14 cellular contexts compared by ENCODE assay signal in the genomic region with DNA sequence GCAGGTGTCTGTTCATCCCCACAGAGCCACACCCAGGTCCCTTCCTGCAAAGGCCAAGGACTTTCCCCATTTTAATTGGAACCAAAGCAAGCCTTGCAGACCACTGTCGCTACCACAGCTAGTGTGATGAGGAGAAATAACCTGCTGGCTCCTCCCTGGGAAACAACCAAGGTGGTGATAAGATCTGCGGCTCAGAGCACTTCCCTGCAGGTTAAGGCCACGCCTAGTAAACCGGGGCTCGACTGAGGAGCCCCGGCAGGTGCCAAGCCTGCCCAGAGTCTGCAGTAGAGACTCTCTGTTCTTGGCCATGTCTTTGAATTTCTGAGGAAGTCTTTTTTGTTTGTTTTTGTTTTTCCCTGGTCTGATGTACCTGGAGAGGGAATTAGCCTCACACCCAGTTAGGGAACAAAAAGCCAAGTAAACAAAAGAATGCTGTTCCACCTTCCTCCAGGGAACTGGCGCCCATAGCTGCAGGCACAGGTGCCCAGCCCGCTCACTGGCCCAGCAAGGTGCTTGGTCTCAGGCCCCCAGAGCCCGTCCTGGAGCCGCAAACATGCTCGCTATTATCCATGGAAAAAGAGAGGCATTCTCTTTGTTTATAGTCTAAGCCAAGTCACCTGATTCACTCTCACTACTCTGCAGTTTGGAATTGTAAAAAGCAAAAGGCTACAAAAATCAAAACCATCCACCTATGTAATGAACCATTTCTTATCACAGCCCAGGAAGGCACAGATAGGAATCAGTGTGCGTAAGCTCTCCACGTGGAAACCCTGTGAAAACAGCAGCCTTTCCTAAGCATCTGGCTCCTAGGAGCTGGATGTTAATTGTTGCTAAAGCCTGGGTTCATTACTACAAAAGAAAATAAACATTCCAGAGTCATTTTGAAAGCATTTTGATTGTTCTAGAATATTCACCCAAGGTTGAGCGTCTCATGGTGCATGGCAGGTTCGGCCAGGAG. TPM values are rescaled to one million over a fixed set of nuclear protein-coding genes. Genes with fewer than 3 reads are reported as not detected.
A peak's percentile ranks its signal among the peaks of the same experiment; 100 is the strongest.
DNase-seq lines count a peak whose midpoint lies in the region; ATAC-seq and TF ChIP-seq lines count a peak whose summit lies in the region.
"Had no signal": no experiment of that assay in that cellular context is flagged by ENCODE, and none has a peak within 500 bp of the region (broad histone marks: within the 10 kb centered on the region; RNA-seq: fewer than 3 reads in every experiment).

No MANE protein-coding gene starts in this region.

- H3K9me3 Mint-ChIP-seq in activated naive CD8-positive, alpha-beta T cell (ENCODE audit: low read depth) = no peaks in the 10 kb centered on the region
- H3K9me3 Mint-ChIP-seq in activated naive CD8-positive, alpha-beta T cell treated with anti-CD3 and anti-CD28 coated beads, Interleukin-2, amount 50 U/mL, for 24 hours = no peaks in the 10 kb centered on the region
- H3K9me3 Mint-ChIP-seq: activated naive CD4-positive, alpha-beta T cell treated with anti-CD3 and anti-CD28 coated beads, Interleukin-2, amount 50 U/mL, for 72 hours had no signal

- no peaks in the 10 kb centered on the region for H3K36me3 ChIP-seq in suprapubic skin

- WGBS in suprapubic skin = 52% methylated on average over 13 of the region's 15 CpGs

- peaks cover 78% of the 10 kb centered on the region for H3K4me1 ChIP-seq in suprapubic skin

- no peaks in the 10 kb centered on the region for H3K27me3 Mint-ChIP-seq in activated naive CD8-positive, alpha-beta T cell
- H3K27me3 Mint-ChIP-seq in activated naive CD8-positive, alpha-beta T cell treated with anti-CD3 and anti-CD28 coated beads, Interleukin-2, amount 50 U/mL, for 24 hours = peaks cover 6% of the 10 kb centered on the region

- no peak for ATAC-seq in activated naive CD8-positive, alpha-beta T cell treated with anti-CD3 and anti-CD28 coated beads, Interleukin-2, amount 50 U/mL, for 24 hours
- no peak for ATAC-seq in GM18511 (IDR thresholded peaks at IDR 0.05; ENCODE audit: unreplicated experiment)
- no peak for ATAC-seq in GM21515 (IDR thresholded peaks at IDR 0.05; ENCODE audit: unreplicated experiment)
- ATAC-seq: activated naive CD4-positive, alpha-beta T cell treated with anti-CD3 and anti-CD28 coated beads, Interleukin-2, amount 50 U/mL, for 72 hours had no signal

- TF ChIP-seq POLR2A in suprapubic skin (IDR thresholded peaks at IDR 0.05) = no peak

- peak overlapping the region in 39 of 59 donors; percentile 2 to 95 (median 54) for H3K27ac ChIP-seq in dorsolateral prefrontal cortex
- H3K27ac ChIP-seq in suprapubic skin = peak overlapping the region; percentile 5

- H3K9me3 ChIP-seq in suprapubic skin = no peaks in the 10 kb centered on the region

- no peak for DNase-seq in activated naive CD8-positive, alpha-beta T cell treated with anti-CD3 and anti-CD28 coated beads, Interleukin-2, amount 50 U/mL, for 24 hours
- DNase-seq in T-helper 2 cell (peak in 4 of 5 experiments; percentile 35 to 86 (median 62)), dorsolateral prefrontal cortex (no peak), suprapubic skin (ENCODE audit: low spot score in 2 of 2) (no peak), D341Med (ENCODE audit: low spot score) (no peak)
- DNase-seq: HCEC 1CT; NCI-H774; stimulated activated CD8-positive, alpha-beta memory T cell treated with anti-CD3 and anti-CD28 coated beads, Interleukin-4, amount 100 ng/mL, for 48 hours had no signal

- H3K27me3 ChIP-seq in dorsolateral prefrontal cortex (no peaks in the 10 kb centered on the region), suprapubic skin (no peaks in the 10 kb centered on the region)

- intact Hi-C loops in dorsolateral prefrontal cortex (cut with DNase I) = no loop called here

- peak overlapping the region; percentile 18 for H3K4me3 Mint-ChIP-seq in activated naive CD8-positive, alpha-beta T cell
- H3K4me3 Mint-ChIP-seq in activated naive CD8-positive, alpha-beta T cell treated with anti-CD3 and anti-CD28 coated beads, Interleukin-2, amount 50 U/mL, for 24 hours = no peak overlapping the region

- H3K4me1 Mint-ChIP-seq in activated naive CD8-positive, alpha-beta T cell (ENCODE audit: low read depth) = peaks cover 70% of the 10 kb centered on the region
- peaks cover 51% of the 10 kb centered on the region for H3K4me1 Mint-ChIP-seq in activated naive CD8-positive, alpha-beta T cell treated with anti-CD3 and anti-CD28 coated beads, Interleukin-2, amount 50 U/mL, for 24 hours

- H3K27ac Mint-ChIP-seq in activated naive CD8-positive, alpha-beta T cell = no peak overlapping the region
- no peak overlapping the region for H3K27ac Mint-ChIP-seq in activated naive CD8-positive, alpha-beta T cell treated with anti-CD3 and anti-CD28 coated beads, Interleukin-2, amount 50 U/mL, for 24 hours
- H3K27ac Mint-ChIP-seq: activated naive CD4-positive, alpha-beta T cell treated with anti-CD3 and anti-CD28 coated beads, Interleukin-2, amount 50 U/mL, for 72 hours; B cell had no signal

- TF ChIP-seq CTCF in dorsolateral prefrontal cortex (IDR thresholded peaks at IDR 0.05 in 54 of 56, conservative IDR thresholded peaks at IDR 0.05 in 2 of 56; ENCODE audit: low read depth in 1 of 56, partially characterized antibody in 56 of 56) (no peak), suprapubic skin (IDR thresholded peaks at IDR 0.05) (no peak)

- TF ChIP-seq EP300 in suprapubic skin (IDR thresholded peaks at IDR 0.05) = no peak

- H3K36me3 Mint-ChIP-seq in activated naive CD8-positive, alpha-beta T cell = no peaks in the 10 kb centered on the region
- peaks cover under 1% of the 10 kb centered on the region for H3K36me3 Mint-ChIP-seq in activated naive CD8-positive, alpha-beta T cell treated with anti-CD3 and anti-CD28 coated beads, Interleukin-2, amount 50 U/mL, for 24 hours (ENCODE audit: low read depth)
- H3K36me3 Mint-ChIP-seq: activated naive CD4-positive, alpha-beta T cell treated with anti-CD3 and anti-CD28 coated beads, Interleukin-2, amount 50 U/mL, for 72 hours had no signal

- H3K4me3 ChIP-seq in dorsolateral prefrontal cortex = peak overlapping the region in 1 of 59 donors; percentile 90
- peak overlapping the region; percentile 11 for H3K4me3 ChIP-seq in suprapubic skin
- H3K4me3 ChIP-seq: smooth muscle cell had no signal

RNA-seq across cellular contexts. Expression of a gene that starts 2.7 kb away (rescaled TPM):
- 10 to 100 TPM in 110 of 120 experiments, 1 to 10 TPM in 10; 7.2 to 46.2 (median 18.2) TPM for total RNA-seq in dorsolateral prefrontal cortex
- total RNA-seq in suprapubic skin = 10 to 100 TPM; 24.1 to 50.8 (median 39.3) TPM

RNA-seq across cellular contexts. Expression of a gene that starts 40.9 kb away (rescaled TPM):
- total RNA-seq in dorsolateral prefrontal cortex (10 to 100 TPM in 51 of 120 experiments, 1 to 10 TPM in 69; 2.4 to 37.0 (median 9.3) TPM), suprapubic skin (10 to 100 TPM in 1 of 4 donors, 1 to 10 TPM in 3; 2.6 to 11.9 (median 5.1) TPM)
- total RNA-seq: activated naive CD4-positive, alpha-beta T cell treated with anti-CD3 and anti-CD28 coated beads, Interleukin-2, amount 50 U/mL, for 72 hours had no signal

Comparison
In these comparisons a context has a peak if more than half of its experiments do, and no peak if none do; other contexts are left out.
1. DNase-seq: peak in T-helper 2 cell (4 of 5); none in activated naive CD8-positive, alpha-beta T cell treated with anti-CD3 and anti-CD28 coated beads, Interleukin-2, amount 50 U/mL, for 24 hours (single experiment), dorsolateral prefrontal cortex (0 of 10), suprapubic skin (0 of 2) and D341Med (single experiment).